Comparison of ENCODE assay signal across 8 cellular contexts in the genomic region with DNA sequence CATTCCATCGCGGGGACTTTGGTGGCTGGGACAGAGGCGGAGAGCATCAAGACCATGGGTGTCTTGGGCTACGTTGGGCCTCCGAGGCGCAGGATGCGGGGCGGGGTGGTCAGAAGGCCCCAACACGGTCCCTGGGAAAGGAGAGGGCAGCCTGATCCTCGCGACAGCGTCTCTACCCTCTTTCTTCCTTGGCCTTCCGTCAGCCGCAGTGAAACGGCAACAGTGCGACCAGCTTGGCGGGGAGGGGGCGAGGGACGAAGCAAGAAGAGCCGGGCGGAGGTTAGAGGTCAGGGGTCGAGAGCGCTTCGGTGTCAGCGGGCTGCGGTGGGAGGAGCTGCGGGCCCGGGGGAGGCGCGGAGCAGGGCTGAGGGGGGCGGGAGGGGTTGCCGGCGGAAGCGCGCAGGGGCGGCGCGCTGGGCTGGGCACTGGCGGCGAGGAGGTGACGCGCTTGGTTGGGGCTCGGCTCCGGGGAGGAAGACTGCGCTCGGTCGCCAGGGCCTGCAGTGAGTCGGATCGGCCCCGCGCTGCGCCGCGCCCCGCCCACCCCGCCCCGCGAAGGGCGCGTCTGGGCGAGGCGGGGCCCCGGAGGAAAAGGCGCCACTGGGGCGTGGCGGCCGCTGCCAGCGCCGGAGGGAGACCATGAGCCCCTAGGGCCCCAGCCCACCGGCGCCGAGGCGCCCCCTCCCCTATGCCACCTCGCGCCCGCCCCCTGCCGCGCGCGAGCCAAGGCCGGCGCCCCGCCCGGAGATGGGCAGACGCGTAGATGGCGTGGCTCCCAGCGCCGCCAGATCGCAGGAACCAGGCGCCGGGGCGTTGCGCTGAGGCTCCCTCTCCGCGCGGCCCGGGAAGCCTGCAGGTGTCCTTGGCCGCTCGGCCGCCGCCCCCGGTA. TPM values are rescaled to one million over a fixed set of nuclear protein-coding genes. Genes with fewer than 3 reads are reported as not detected.
DNase-seq lines count a peak whose midpoint lies in the region; ATAC-seq and TF ChIP-seq lines count a peak whose summit lies in the region.

KCNC4 (plus strand) TSS at position 600 of the 889 bp plus-strand sequence. CDS start 1,186 bp downstream, outside the sequence.

- peak; percentile 78 for ATAC-seq in GM21619 (IDR thresholded peaks at IDR 0.05; ENCODE audit: unreplicated experiment)
- peak; percentile 77 for ATAC-seq in RWPE2 (ENCODE audit: low read depth)
- ATAC-seq in natural killer cell treated with Interleukin-12 subunit alpha and Interleukin-12 subunit beta and Interleukin-15 and Interleukin-18, amount 100 ng/mL, for 72 hours, result peak; percentile 96 to 97

- TF ChIP-seq EP300 in Ishikawa (IDR thresholded peaks at IDR 0.05; ENCODE audit: borderline replicate concordance), result no peak

- H3K36me3 ChIP-seq in RWPE2 (ENCODE audit: low read depth), result no peaks in the 10 kb centered on the region

- no peaks in the 10 kb centered on the region for H3K9me3 Mint-ChIP-seq in activated T-helper 2 cell treated with anti-CD3 and anti-CD28 coated beads, Interferon-gamma antibody, Interleukin-2, Interleukin-4, amounts not matched to agents 10 μg/mL and 5 μg/mL and 100 μg/mL, durations not matched to agents 14 hours and 24 hours and 36 hours
- H3K9me3 Mint-ChIP-seq in natural killer cell treated with Interleukin-12 subunit alpha and Interleukin-12 subunit beta and Interleukin-15 and Interleukin-18, amount 100 ng/mL, for 72 hours, result no peaks in the 10 kb centered on the region

- H3K4me3 ChIP-seq in RWPE2 (ENCODE audit: severe bottlenecking) (peak within 1 kb of the TSS; percentile 83), fibroblast of pulmonary artery (replicated peaks; ENCODE audit: low read depth, low read length) (peak within 1 kb of the TSS; percentile 54)

- peak within 1 kb of the TSS; percentile 94 for H3K27ac Mint-ChIP-seq in activated T-helper 2 cell treated with anti-CD3 and anti-CD28 coated beads, Interferon-gamma antibody, Interleukin-2, Interleukin-4, amounts not matched to agents 10 μg/mL and 5 μg/mL and 100 μg/mL, durations not matched to agents 14 hours and 24 hours and 36 hours
- peak within 1 kb of the TSS; percentile 71 to 79 for H3K27ac Mint-ChIP-seq in natural killer cell treated with Interleukin-12 subunit alpha and Interleukin-12 subunit beta and Interleukin-15 and Interleukin-18, amount 100 ng/mL, for 72 hours

- TF ChIP-seq CTCF in RWPE2 (IDR thresholded peaks at IDR 0.05; ENCODE audit: poor library complexity, severe bottlenecking) (no peak), fibroblast of pulmonary artery (IDR thresholded peaks at IDR 0.05; ENCODE audit: low read length, missing control alignments) (no peak)

- peaks cover 10% of the 10 kb centered on the region for H3K27me3 ChIP-seq in RWPE2 (ENCODE audit: insufficient read depth, poor library complexity, severe bottlenecking)

- TF ChIP-seq RAD21 in Ishikawa (IDR thresholded peaks at IDR 0.05; ENCODE audit: low read depth), result no peak

- peaks cover 5% of the 10 kb centered on the region for H3K36me3 Mint-ChIP-seq in activated T-helper 2 cell treated with anti-CD3 and anti-CD28 coated beads, Interferon-gamma antibody, Interleukin-2, Interleukin-4, amounts not matched to agents 10 μg/mL and 5 μg/mL and 100 μg/mL, durations not matched to agents 14 hours and 24 hours and 36 hours (ENCODE audit: low read depth)
- no peaks in the 10 kb centered on the region for H3K36me3 Mint-ChIP-seq in natural killer cell treated with Interleukin-12 subunit alpha and Interleukin-12 subunit beta and Interleukin-15 and Interleukin-18, amount 100 ng/mL, for 72 hours

- no peaks in the 10 kb centered on the region for H3K9me3 ChIP-seq in RWPE2 (ENCODE audit: severe bottlenecking)

- no peaks in the 10 kb centered on the region for H3K27me3 Mint-ChIP-seq in activated T-helper 2 cell treated with anti-CD3 and anti-CD28 coated beads, Interferon-gamma antibody, Interleukin-2, Interleukin-4, amounts not matched to agents 10 μg/mL and 5 μg/mL and 100 μg/mL, durations not matched to agents 14 hours and 24 hours and 36 hours (ENCODE audit: low read depth)
- peaks cover 6 to 13% of the 10 kb centered on the region in 2 donors for H3K27me3 Mint-ChIP-seq in natural killer cell treated with Interleukin-12 subunit alpha and Interleukin-12 subunit beta and Interleukin-15 and Interleukin-18, amount 100 ng/mL, for 72 hours

- DNase-seq in DMS153 (lab: John Stamatoyannopoulos, UW) (peak; percentile 83), RWPE2 (ENCODE audit: low spot score) (no peak), fibroblast of pulmonary artery (ENCODE audit: low read depth) (peak; percentile 79)
- peak; percentile 90 for DNase-seq in activated T-helper 2 cell treated with anti-CD3 and anti-CD28 coated beads, Interferon-gamma antibody, Interleukin-2, Interleukin-4, amounts not matched to agents 10 μg/mL and 5 μg/mL and 100 μg/mL, durations not matched to agents 14 hours and 24 hours and 36 hours (ENCODE audit: low spot score)
- DNase-seq in natural killer cell treated with Interleukin-12 subunit alpha and Interleukin-12 subunit beta and Interleukin-15 and Interleukin-18, amount 100 ng/mL, for 72 hours (ENCODE audit: low spot score), result peak; percentile 91
- peak; percentile 85 to 93 (median 89) for DNase-seq in stimulated activated naive CD4-positive, alpha-beta T cell (lab: John Stamatoyannopoulos, UW)

- H3K4me3 Mint-ChIP-seq in activated T-helper 2 cell treated with anti-CD3 and anti-CD28 coated beads, Interferon-gamma antibody, Interleukin-2, Interleukin-4, amounts not matched to agents 10 μg/mL and 5 μg/mL and 100 μg/mL, durations not matched to agents 14 hours and 24 hours and 36 hours (ENCODE audit: low read depth), result peak within 1 kb of the TSS; percentile 88
- H3K4me3 Mint-ChIP-seq in natural killer cell treated with Interleukin-12 subunit alpha and Interleukin-12 subunit beta and Interleukin-15 and Interleukin-18, amount 100 ng/mL, for 72 hours, result peak within 1 kb of the TSS; percentile 82

- H3K27ac ChIP-seq in RWPE2 (ENCODE audit: poor library complexity, severe bottlenecking), result no peak within 1 kb of the TSS

- no peaks in the 10 kb centered on the region for H3K4me1 ChIP-seq in RWPE2 (ENCODE audit: insufficient read depth, poor library complexity, severe bottlenecking)

- peaks cover 45% of the 10 kb centered on the region for H3K4me1 Mint-ChIP-seq in activated T-helper 2 cell treated with anti-CD3 and anti-CD28 coated beads, Interferon-gamma antibody, Interleukin-2, Interleukin-4, amounts not matched to agents 10 μg/mL and 5 μg/mL and 100 μg/mL, durations not matched to agents 14 hours and 24 hours and 36 hours (ENCODE audit: low read depth)
- H3K4me1 Mint-ChIP-seq in natural killer cell treated with Interleukin-12 subunit alpha and Interleukin-12 subunit beta and Interleukin-15 and Interleukin-18, amount 100 ng/mL, for 72 hours (ENCODE audit: low read depth in 2 of 2), result peaks cover 9 to 21% of the 10 kb centered on the region in 2 donors

- intact Hi-C loops in activated T-helper 2 cell treated with anti-CD3 and anti-CD28 coated beads, Interferon-gamma antibody, Interleukin-2, Interleukin-4, amounts not matched to agents 10 μg/mL and 5 μg/mL and 100 μg/mL, durations not matched to agents 14 hours and 24 hours and 36 hours (cut with micrococcal nuclease), result loop anchor here (1.0 to 2.0 kb wide), 4 partner anchors 53 to 463 kb away; partner anchors contain the start of gene LAMTOR5

TF ChIP-seq in Ishikawa, 13 proteins besides CTCF, POLR2A, EP300 and RAD21:
- TF ChIP-seq TCF12 (IDR thresholded peaks at IDR 0.05; ENCODE audit: low read depth), result no peak
- TF ChIP-seq EGR1 (IDR thresholded peaks at IDR 0.05), result peak; percentile 4; the same call in 1 of the 2 replicates
- peak; percentile 36; the same call in 1 of the 2 replicates for TF ChIP-seq TAF1 (IDR thresholded peaks at IDR 0.05; ENCODE audit: low read depth)

RNA-seq across cellular contexts. Expression of gene KCNC4, which starts in this region (rescaled TPM):
- total RNA-seq in activated T-helper 2 cell treated with anti-CD3 and anti-CD28 coated beads, Interferon-gamma antibody, Interleukin-2, Interleukin-4, amounts not matched to agents 10 μg/mL and 5 μg/mL and 100 μg/mL, durations not matched to agents 14 hours and 24 hours and 36 hours, result 30.6 and 31.1 TPM in 2 replicates
- total RNA-seq in natural killer cell treated with Interleukin-12 subunit alpha and Interleukin-12 subunit beta and Interleukin-15 and Interleukin-18, amount 100 ng/mL, for 72 hours, result 1 to 10 TPM in 1 of 2 donors, under 1 TPM in 1; 0.88 to 2.1 TPM

Comparison
In these comparisons a context has a peak if more than half of its experiments do, and no peak if none do; other contexts are left out.
1. RNA of gene KCNC4 (total RNA-seq): 30.6 to 31.1 TPM in activated T-helper 2 cell treated with anti-CD3 and anti-CD28 coated beads, Interferon-gamma antibody, Interleukin-2, Interleukin-4, amounts not matched to agents 10 μg/mL and 5 μg/mL and 100 μg/mL, durations not matched to agents 14 hours and 24 hours and 36 hours; 0.88 to 2.1 TPM in natural killer cell treated with Interleukin-12 subunit alpha and Interleukin-12 subunit beta and Interleukin-15 and Interleukin-18, amount 100 ng/mL, for 72 hours; every median in the first group is over 10 times any median in the second.
2. Peak in every context shown above with its lines, with median percentiles within 50 percentile points of each other: ATAC-seq.